ENCODE assay signal across 2 cellular contexts in the genomic region with DNA sequence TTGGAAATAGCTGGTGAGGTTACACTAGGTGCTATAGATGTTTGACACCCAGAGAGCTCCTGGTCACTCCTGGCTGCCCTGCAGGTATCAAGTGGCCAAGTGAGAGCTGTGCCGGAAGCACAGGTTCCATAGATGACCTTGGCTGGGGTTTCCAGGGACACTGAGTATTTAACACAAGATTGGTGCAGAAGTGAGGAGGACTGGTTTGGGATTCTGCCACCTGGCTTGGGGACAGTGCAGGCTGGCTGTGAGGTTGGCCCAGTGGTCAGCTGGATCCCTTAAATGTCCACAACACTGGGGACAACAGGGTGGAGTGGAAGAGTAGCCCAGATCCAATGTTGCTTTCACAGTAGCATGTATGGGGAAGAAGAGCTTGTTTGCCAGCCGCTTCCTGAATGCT.
TF ChIP-seq lines count a peak whose summit lies in the region.

No MANE protein-coding gene starts in this region.

TF ChIP-seq in liver, 16 proteins besides CTCF, POLR2A, EP300 and RAD21:
- TF ChIP-seq FOXA2 (IDR thresholded peaks at IDR 0.05) (no peak), SP1 (IDR thresholded peaks at IDR 0.05) (peak; percentile 71), ATF3 (IDR thresholded peaks at IDR 0.05) (no peak), HNF4G (IDR thresholded peaks at IDR 0.05) (peak; percentile 14), YY1 (IDR thresholded peaks at IDR 0.05) (peak; percentile 27), NR2F2 (IDR thresholded peaks at IDR 0.05) (no peak), MAX (IDR thresholded peaks at IDR 0.05) (no peak), EGR1 (IDR thresholded peaks at IDR 0.05; ENCODE audit: low read depth in 2 of 2) (no peak), RXRA (IDR thresholded peaks at IDR 0.05) (peak; percentile 76 to 79), HNF4A (conservative IDR thresholded peaks at IDR 0.05) (peak; percentile 69 to 72), FOXA1 (IDR thresholded peaks at IDR 0.05) (no peak), TAF1 (conservative IDR thresholded peaks at IDR 0.05) (no peak), GABPA (IDR thresholded peaks at IDR 0.05 in 1 of 2, conservative IDR thresholded peaks at IDR 0.05 in 1 of 2) (peak in 1 of 2 donors; percentile 10), JUND (IDR thresholded peaks at IDR 0.05) (no peak)
- TF ChIP-seq, protein P1, sequence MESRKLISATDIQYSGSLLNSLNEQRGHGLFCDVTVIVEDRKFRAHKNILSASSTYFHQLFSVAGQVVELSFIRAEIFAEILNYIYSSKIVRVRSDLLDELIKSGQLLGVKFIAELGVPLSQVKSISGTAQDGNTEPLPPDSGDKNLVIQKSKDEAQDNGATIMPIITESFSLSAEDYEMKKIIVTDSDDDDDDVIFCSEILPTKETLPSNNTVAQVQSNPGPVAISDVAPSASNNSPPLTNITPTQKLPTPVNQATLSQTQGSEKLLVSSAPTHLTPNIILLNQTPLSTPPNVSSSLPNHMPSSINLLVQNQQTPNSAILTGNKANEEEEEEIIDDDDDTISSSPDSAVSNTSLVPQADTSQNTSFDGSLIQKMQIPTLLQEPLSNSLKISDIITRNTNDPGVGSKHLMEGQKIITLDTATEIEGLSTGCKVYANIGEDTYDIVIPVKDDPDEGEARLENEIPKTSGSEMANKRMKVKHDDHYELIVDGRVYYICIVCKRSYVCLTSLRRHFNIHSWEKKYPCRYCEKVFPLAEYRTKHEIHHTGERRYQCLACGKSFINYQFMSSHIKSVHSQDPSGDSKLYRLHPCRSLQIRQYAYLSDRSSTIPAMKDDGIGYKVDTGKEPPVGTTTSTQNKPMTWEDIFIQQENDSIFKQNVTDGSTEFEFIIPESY (IDR thresholded peaks at IDR 0.05): no peak
- TF ChIP-seq, protein P2, sequence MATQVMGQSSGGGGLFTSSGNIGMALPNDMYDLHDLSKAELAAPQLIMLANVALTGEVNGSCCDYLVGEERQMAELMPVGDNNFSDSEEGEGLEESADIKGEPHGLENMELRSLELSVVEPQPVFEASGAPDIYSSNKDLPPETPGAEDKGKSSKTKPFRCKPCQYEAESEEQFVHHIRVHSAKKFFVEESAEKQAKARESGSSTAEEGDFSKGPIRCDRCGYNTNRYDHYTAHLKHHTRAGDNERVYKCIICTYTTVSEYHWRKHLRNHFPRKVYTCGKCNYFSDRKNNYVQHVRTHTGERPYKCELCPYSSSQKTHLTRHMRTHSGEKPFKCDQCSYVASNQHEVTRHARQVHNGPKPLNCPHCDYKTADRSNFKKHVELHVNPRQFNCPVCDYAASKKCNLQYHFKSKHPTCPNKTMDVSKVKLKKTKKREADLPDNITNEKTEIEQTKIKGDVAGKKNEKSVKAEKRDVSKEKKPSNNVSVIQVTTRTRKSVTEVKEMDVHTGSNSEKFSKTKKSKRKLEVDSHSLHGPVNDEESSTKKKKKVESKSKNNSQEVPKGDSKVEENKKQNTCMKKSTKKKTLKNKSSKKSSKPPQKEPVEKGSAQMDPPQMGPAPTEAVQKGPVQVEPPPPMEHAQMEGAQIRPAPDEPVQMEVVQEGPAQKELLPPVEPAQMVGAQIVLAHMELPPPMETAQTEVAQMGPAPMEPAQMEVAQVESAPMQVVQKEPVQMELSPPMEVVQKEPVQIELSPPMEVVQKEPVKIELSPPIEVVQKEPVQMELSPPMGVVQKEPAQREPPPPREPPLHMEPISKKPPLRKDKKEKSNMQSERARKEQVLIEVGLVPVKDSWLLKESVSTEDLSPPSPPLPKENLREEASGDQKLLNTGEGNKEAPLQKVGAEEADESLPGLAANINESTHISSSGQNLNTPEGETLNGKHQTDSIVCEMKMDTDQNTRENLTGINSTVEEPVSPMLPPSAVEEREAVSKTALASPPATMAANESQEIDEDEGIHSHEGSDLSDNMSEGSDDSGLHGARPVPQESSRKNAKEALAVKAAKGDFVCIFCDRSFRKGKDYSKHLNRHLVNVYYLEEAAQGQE (IDR thresholded peaks at IDR 0.05): no peak

TF ChIP-seq in HepG2, 621 proteins besides CTCF, POLR2A, EP300 and RAD21:
- TF ChIP-seq ZNF761 (CRISPR knock-in tag; conservative IDR thresholded peaks at IDR 0.05) (no peak), FOSL2 (CRISPR knock-in tag; IDR thresholded peaks at IDR 0.05) (no peak), NFE2L1 (CRISPR knock-in tag; IDR thresholded peaks at IDR 0.05; ENCODE audit: borderline replicate concordance) (no peak), RAD51 (IDR thresholded peaks at IDR 0.05; ENCODE audit: borderline replicate concordance) (no peak), ZFP36L1 (CRISPR knock-in tag; IDR thresholded peaks at IDR 0.05) (no peak)
